9 cellular contexts compared by ENCODE assay signal in genomic region chr9:94538908-94539307, GRCh38. TPM values are rescaled to one million over a fixed set of nuclear protein-coding genes. Genes with fewer than 3 reads are reported as not detected.
"Had no signal": no experiment of that assay in that cellular context is flagged by ENCODE, and none has a peak within 500 bp of the region (broad histone marks: within the 10 kb centered on the region; RNA-seq: fewer than 3 reads in every experiment).

No MANE protein-coding gene starts in this region.

- H3K4me2 ChIP-seq: GM23338 had no signal

- H3K9ac ChIP-seq: GM23248 had no signal

- H3K9me3 ChIP-seq: HAP-1 had no signal

- H3K27ac ChIP-seq: GM23248 had no signal

- H3K36me3 ChIP-seq: HAP-1 had no signal

- DNase-seq: GM23248, GOT3, H7, H9, HCEC 1CT, HFFc6 had no signal

- H2AFZ ChIP-seq: GM23248, GM23338 had no signal

- H3K4me3 ChIP-seq: GM23248, GM23338, HAP-1 had no signal

RNA-seq across cellular contexts. Expression of gene PCAT7, which starts 16.0 kb away (rescaled TPM):
- total RNA-seq: GM23248, HFFc6 had no signal
- polyA plus RNA-seq: GM23248 had no signal

RNA-seq across cellular contexts. Expression of gene FBP2, which starts 54.7 kb away (rescaled TPM):
- total RNA-seq: GM23248, GM23338, H1, H7, H9, HFFc6 had no signal
- polyA plus RNA-seq: GM23248, GM23338, H1 had no signal
